In genomic region chr2:33476100-33476792, GRCh38 we compare ENCODE assay signal across 1 cellular context.
TF ChIP-seq lines count a peak whose summit lies in the region.

Gene RASGRP3, plus strand, starts transcription at chr2:33476649. Its CDS starts 38,488 bp downstream, at chr2:33515137.

TF ChIP-seq in HEK293, 187 proteins besides CTCF, POLR2A, EP300 and RAD21 (continued from another document):
- no peak for TF ChIP-seq ZNF112 (tag by site-specific recombination; IDR thresholded peaks at IDR 0.05)
- TF ChIP-seq ZNF626 (tag by site-specific recombination; IDR thresholded peaks at IDR 0.05), result no peak
- TF ChIP-seq ZNF26 (tag by site-specific recombination; IDR thresholded peaks at IDR 0.05), result no peak
- TF ChIP-seq BCL11B (tag by site-specific recombination; IDR thresholded peaks at IDR 0.05; ENCODE audit: low read depth), result no peak
- no peak for TF ChIP-seq ZXDB (tag by site-specific recombination; IDR thresholded peaks at IDR 0.05)
- TF ChIP-seq ZNF302 (tag by site-specific recombination; IDR thresholded peaks at IDR 0.05; ENCODE audit: low read depth), result no peak
- TF ChIP-seq OVOL3 (tag by site-specific recombination; IDR thresholded peaks at IDR 0.05), result no peak
- TF ChIP-seq ZBTB8A (tag by site-specific recombination; IDR thresholded peaks at IDR 0.05), result no peak
- no peak for TF ChIP-seq ZNF785 (tag by site-specific recombination; IDR thresholded peaks at IDR 0.05)
- TF ChIP-seq GLIS1 (tag by site-specific recombination; IDR thresholded peaks at IDR 0.05), result 0 out of 2 replicates have a peak, but pooled peaks have one; percentile 23
- no peak for TF ChIP-seq YY2 (tag by site-specific recombination; IDR thresholded peaks at IDR 0.05)
- no peak for TF ChIP-seq ZNF146 (tag by site-specific recombination; IDR thresholded peaks at IDR 0.05)
- no peak for TF ChIP-seq ZNF426 (tag by site-specific recombination; IDR thresholded peaks at IDR 0.05)
- TF ChIP-seq KLF10 (tag by site-specific recombination; IDR thresholded peaks at IDR 0.05), result no peak
- TF ChIP-seq ZNF19 (tag by site-specific recombination; IDR thresholded peaks at IDR 0.05; ENCODE audit: low read depth), result no peak
- no peak for TF ChIP-seq ZNF560 (tag by site-specific recombination; IDR thresholded peaks at IDR 0.05; ENCODE audit: borderline replicate concordance)
- no peak; the same call in 1 of the 2 replicates for TF ChIP-seq KLF16 (tag by site-specific recombination; IDR thresholded peaks at IDR 0.05)
- TF ChIP-seq ZBTB10 (tag by site-specific recombination; IDR thresholded peaks at IDR 0.05), result no peak
